ENCODE assay signal across 1 cellular context in genomic region chr4:78776031-78776728, GRCh38.
TF ChIP-seq lines count a peak whose summit lies in the region.

Gene BMP2K, plus strand, starts transcription at chr4:78776350. Its CDS starts 194 bp downstream, at chr4:78776544.

TF ChIP-seq in HepG2, 621 proteins besides CTCF, POLR2A, EP300 and RAD21 (continued from another document and continues in another):
- TF ChIP-seq PRDM10 (CRISPR knock-in tag; IDR thresholded peaks at IDR 0.05; ENCODE audit: low read depth) (no peak), POLR2AphosphoS5 (IDR thresholded peaks at IDR 0.05; ENCODE audit: low read depth, low read length) (peak; percentile 70), ZBTB8A (CRISPR knock-in tag; IDR thresholded peaks at IDR 0.05; ENCODE audit: borderline replicate concordance, low read depth) (no peak), ZNF441 (CRISPR knock-in tag; IDR thresholded peaks at IDR 0.05; ENCODE audit: borderline replicate concordance) (peak; percentile 11; the same call in 1 of the 2 replicates), MXI1 (IDR thresholded peaks at IDR 0.05; ENCODE audit: borderline replicate concordance, low read depth, low read length) (0 out of 3 replicates have a peak, but pooled peaks have one; percentile 27), POLR2AphosphoS2 (IDR thresholded peaks at IDR 0.05; ENCODE audit: low read depth, low read length) (no peak), ZNF337 (CRISPR knock-in tag; IDR thresholded peaks at IDR 0.05; ENCODE audit: borderline replicate concordance, low read depth) (no peak), ZNF547 (CRISPR knock-in tag; IDR thresholded peaks at IDR 0.05) (0 out of 2 replicates have a peak, but pooled peaks have one; percentile 7), ZSCAN9 (CRISPR knock-in tag; IDR thresholded peaks at IDR 0.05; ENCODE audit: borderline replicate concordance) (no peak), HCFC1 (IDR thresholded peaks at IDR 0.05; ENCODE audit: low read depth, low read length) (no peak), ZKSCAN8 (CRISPR knock-in tag; IDR thresholded peaks at IDR 0.05; ENCODE audit: borderline replicate concordance) (no peak), ZNF34 (CRISPR knock-in tag; IDR thresholded peaks at IDR 0.05; ENCODE audit: borderline replicate concordance) (no peak), ATRX (CRISPR knock-in tag; IDR thresholded peaks at IDR 0.05; ENCODE audit: borderline replicate concordance) (no peak), CCDC6 (CRISPR knock-in tag; IDR thresholded peaks at IDR 0.05) (peak; percentile 90; the same call in 1 of the 2 replicates), HMG20A (CRISPR knock-in tag; IDR thresholded peaks at IDR 0.05; ENCODE audit: borderline replicate concordance) (no peak), ZNF101 (CRISPR knock-in tag; IDR thresholded peaks at IDR 0.05; ENCODE audit: borderline replicate concordance, low read depth) (no peak), RBFOX2 (IDR thresholded peaks at IDR 0.05; ENCODE audit: low read depth, low read length) (peak; percentile 86), ZNF580 (CRISPR knock-in tag; IDR thresholded peaks at IDR 0.05; ENCODE audit: borderline replicate concordance, low read depth) (no peak), PAWR (CRISPR knock-in tag; IDR thresholded peaks at IDR 0.05; ENCODE audit: borderline replicate concordance) (no peak), CAMTA2 (CRISPR knock-in tag; IDR thresholded peaks at IDR 0.05; ENCODE audit: borderline replicate concordance) (0 out of 2 replicates have a peak, but pooled peaks have one; percentile 4), ZNF773 (CRISPR knock-in tag; IDR thresholded peaks at IDR 0.05; ENCODE audit: borderline replicate concordance) (no peak), FOXJ3 (CRISPR knock-in tag; IDR thresholded peaks at IDR 0.05; ENCODE audit: borderline replicate concordance) (no peak), NPAS2 (CRISPR knock-in tag; IDR thresholded peaks at IDR 0.05; ENCODE audit: borderline replicate concordance) (no peak), ZNF687 (CRISPR knock-in tag; IDR thresholded peaks at IDR 0.05) (peak; percentile 64), RBM39 (IDR thresholded peaks at IDR 0.05; ENCODE audit: low read depth, low read length, poor library complexity, severe bottlenecking) (peak; percentile 18), KAT2B (IDR thresholded peaks at IDR 0.05; ENCODE audit: borderline replicate concordance, low read depth, low read length) (no peak), ZNF776 (CRISPR knock-in tag; IDR thresholded peaks at IDR 0.05) (0 out of 2 replicates have a peak, but pooled peaks have one; percentile 47), ZNF740 (CRISPR knock-in tag; IDR thresholded peaks at IDR 0.05) (peak; percentile 95), SATB2 (CRISPR knock-in tag; IDR thresholded peaks at IDR 0.05) (no peak), ZNF569 (CRISPR knock-in tag; IDR thresholded peaks at IDR 0.05; ENCODE audit: borderline replicate concordance) (no peak), HHEX (CRISPR knock-in tag; IDR thresholded peaks at IDR 0.05) (no peak), KLF13 (CRISPR knock-in tag; IDR thresholded peaks at IDR 0.05) (no peak), JUND (CRISPR knock-in tag; IDR thresholded peaks at IDR 0.05) (no peak), ZNF431 (CRISPR knock-in tag; IDR thresholded peaks at IDR 0.05; ENCODE audit: borderline replicate concordance, low read depth) (0 out of 2 replicates have a peak, but pooled peaks have one; percentile 55), SMAD1 (CRISPR knock-in tag; IDR thresholded peaks at IDR 0.05; ENCODE audit: borderline replicate concordance, low read depth) (no peak), HOXD1 (CRISPR knock-in tag; IDR thresholded peaks at IDR 0.05) (peak; percentile 45), ZNF570 (CRISPR knock-in tag; IDR thresholded peaks at IDR 0.05; ENCODE audit: borderline replicate concordance) (no peak), RBM22 (optimal IDR thresholded peaks at IDR 0.05; ENCODE audit: low read length) (no peak), TARDBP (CRISPR knock-in tag; IDR thresholded peaks at IDR 0.05) (no peak; the same call in 1 of the 2 replicates), HNRNPLL (IDR thresholded peaks at IDR 0.05; ENCODE audit: low read depth, low read length, poor library complexity, severe bottlenecking) (peak; percentile 60), KDM2A (CRISPR knock-in tag; IDR thresholded peaks at IDR 0.05; ENCODE audit: borderline replicate concordance, low read depth) (no peak)
- TF ChIP-seq, protein P1, sequence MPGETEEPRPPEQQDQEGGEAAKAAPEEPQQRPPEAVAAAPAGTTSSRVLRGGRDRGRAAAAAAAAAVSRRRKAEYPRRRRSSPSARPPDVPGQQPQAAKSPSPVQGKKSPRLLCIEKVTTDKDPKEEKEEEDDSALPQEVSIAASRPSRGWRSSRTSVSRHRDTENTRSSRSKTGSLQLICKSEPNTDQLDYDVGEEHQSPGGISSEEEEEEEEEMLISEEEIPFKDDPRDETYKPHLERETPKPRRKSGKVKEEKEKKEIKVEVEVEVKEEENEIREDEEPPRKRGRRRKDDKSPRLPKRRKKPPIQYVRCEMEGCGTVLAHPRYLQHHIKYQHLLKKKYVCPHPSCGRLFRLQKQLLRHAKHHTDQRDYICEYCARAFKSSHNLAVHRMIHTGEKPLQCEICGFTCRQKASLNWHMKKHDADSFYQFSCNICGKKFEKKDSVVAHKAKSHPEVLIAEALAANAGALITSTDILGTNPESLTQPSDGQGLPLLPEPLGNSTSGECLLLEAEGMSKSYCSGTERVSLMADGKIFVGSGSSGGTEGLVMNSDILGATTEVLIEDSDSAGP (CRISPR knock-in tag; IDR thresholded peaks at IDR 0.05; ENCODE audit: borderline replicate concordance): no peak
- TF ChIP-seq, protein P2, sequence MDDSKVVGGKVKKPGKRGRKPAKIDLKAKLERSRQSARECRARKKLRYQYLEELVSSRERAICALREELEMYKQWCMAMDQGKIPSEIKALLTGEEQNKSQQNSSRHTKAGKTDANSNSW (CRISPR knock-in tag; IDR thresholded peaks at IDR 0.05; ENCODE audit: borderline replicate concordance): no peak
- TF ChIP-seq, protein P3, sequence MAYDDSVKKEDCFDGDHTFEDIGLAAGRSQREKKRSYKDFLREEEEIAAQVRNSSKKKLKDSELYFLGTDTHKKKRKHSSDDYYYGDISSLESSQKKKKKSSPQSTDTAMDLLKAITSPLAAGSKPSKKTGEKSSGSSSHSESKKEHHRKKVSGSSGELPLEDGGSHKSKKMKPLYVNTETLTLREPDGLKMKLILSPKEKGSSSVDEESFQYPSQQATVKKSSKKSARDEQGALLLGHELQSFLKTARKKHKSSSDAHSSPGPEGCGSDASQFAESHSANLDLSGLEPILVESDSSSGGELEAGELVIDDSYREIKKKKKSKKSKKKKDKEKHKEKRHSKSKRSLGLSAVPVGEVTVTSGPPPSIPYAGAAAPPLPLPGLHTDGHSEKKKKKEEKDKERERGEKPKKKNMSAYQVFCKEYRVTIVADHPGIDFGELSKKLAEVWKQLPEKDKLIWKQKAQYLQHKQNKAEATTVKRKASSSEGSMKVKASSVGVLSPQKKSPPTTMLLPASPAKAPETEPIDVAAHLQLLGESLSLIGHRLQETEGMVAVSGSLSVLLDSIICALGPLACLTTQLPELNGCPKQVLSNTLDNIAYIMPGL (CRISPR knock-in tag; IDR thresholded peaks at IDR 0.05; ENCODE audit: borderline replicate concordance in 1 of 2, low read depth in 1 of 2): peak in 1 of 2 experiments; percentile 22; a peak in 2 of 4 replicates
- TF ChIP-seq, protein P4, sequence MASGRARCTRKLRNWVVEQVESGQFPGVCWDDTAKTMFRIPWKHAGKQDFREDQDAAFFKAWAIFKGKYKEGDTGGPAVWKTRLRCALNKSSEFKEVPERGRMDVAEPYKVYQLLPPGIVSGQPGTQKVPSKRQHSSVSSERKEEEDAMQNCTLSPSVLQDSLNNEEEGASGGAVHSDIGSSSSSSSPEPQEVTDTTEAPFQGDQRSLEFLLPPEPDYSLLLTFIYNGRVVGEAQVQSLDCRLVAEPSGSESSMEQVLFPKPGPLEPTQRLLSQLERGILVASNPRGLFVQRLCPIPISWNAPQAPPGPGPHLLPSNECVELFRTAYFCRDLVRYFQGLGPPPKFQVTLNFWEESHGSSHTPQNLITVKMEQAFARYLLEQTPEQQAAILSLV (CRISPR knock-in tag; IDR thresholded peaks at IDR 0.05; ENCODE audit: borderline replicate concordance): no peak
- TF ChIP-seq, protein P5, sequence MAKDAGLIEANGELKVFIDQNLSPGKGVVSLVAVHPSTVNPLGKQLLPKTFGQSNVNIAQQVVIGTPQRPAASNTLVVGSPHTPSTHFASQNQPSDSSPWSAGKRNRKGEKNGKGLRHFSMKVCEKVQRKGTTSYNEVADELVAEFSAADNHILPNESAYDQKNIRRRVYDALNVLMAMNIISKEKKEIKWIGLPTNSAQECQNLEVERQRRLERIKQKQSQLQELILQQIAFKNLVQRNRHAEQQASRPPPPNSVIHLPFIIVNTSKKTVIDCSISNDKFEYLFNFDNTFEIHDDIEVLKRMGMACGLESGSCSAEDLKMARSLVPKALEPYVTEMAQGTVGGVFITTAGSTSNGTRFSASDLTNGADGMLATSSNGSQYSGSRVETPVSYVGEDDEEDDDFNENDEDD (CRISPR knock-in tag; IDR thresholded peaks at IDR 0.05; ENCODE audit: borderline replicate concordance): no peak
- TF ChIP-seq, protein P6, sequence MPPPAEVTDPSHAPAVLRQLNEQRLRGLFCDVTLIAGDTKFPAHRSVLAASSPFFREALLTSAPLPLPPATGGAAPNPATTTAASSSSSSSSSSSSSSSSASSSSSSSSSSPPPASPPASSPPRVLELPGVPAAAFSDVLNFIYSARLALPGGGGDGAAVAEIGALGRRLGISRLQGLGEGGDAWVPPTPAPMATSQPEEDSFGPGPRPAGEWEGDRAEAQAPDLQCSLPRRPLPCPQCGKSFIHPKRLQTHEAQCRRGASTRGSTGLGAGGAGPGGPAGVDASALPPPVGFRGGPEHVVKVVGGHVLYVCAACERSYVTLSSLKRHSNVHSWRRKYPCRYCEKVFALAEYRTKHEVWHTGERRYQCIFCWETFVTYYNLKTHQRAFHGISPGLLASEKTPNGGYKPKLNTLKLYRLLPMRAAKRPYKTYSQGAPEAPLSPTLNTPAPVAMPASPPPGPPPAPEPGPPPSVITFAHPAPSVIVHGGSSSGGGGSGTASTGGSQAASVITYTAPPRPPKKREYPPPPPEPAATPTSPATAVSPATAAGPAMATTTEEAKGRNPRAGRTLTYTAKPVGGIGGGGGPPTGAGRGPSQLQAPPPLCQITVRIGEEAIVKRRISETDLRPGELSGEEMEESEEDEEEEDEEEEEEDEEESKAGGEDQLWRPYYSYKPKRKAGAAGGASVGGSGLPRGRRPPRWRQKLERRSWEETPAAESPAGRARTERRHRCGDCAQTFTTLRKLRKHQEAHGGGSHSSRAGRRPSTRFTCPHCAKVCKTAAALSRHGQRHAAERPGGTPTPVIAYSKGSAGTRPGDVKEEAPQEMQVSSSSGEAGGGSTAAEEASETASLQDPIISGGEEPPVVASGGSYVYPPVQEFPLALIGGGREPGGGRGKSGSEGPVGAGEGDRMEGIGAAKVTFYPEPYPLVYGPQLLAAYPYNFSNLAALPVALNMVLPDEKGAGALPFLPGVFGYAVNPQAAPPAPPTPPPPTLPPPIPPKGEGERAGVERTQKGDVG (CRISPR knock-in tag; IDR thresholded peaks at IDR 0.05; ENCODE audit: borderline replicate concordance): no peak
